ENCODE assay signal across 1 cellular context in genomic region chr17:1108810-1109605, GRCh38.
TF ChIP-seq lines count a peak whose summit lies in the region.

No MANE protein-coding gene starts in this region.

TF ChIP-seq in HepG2, 621 proteins besides CTCF, POLR2A, EP300 and RAD21 (continued from another document):
- TF ChIP-seq, protein P1, sequence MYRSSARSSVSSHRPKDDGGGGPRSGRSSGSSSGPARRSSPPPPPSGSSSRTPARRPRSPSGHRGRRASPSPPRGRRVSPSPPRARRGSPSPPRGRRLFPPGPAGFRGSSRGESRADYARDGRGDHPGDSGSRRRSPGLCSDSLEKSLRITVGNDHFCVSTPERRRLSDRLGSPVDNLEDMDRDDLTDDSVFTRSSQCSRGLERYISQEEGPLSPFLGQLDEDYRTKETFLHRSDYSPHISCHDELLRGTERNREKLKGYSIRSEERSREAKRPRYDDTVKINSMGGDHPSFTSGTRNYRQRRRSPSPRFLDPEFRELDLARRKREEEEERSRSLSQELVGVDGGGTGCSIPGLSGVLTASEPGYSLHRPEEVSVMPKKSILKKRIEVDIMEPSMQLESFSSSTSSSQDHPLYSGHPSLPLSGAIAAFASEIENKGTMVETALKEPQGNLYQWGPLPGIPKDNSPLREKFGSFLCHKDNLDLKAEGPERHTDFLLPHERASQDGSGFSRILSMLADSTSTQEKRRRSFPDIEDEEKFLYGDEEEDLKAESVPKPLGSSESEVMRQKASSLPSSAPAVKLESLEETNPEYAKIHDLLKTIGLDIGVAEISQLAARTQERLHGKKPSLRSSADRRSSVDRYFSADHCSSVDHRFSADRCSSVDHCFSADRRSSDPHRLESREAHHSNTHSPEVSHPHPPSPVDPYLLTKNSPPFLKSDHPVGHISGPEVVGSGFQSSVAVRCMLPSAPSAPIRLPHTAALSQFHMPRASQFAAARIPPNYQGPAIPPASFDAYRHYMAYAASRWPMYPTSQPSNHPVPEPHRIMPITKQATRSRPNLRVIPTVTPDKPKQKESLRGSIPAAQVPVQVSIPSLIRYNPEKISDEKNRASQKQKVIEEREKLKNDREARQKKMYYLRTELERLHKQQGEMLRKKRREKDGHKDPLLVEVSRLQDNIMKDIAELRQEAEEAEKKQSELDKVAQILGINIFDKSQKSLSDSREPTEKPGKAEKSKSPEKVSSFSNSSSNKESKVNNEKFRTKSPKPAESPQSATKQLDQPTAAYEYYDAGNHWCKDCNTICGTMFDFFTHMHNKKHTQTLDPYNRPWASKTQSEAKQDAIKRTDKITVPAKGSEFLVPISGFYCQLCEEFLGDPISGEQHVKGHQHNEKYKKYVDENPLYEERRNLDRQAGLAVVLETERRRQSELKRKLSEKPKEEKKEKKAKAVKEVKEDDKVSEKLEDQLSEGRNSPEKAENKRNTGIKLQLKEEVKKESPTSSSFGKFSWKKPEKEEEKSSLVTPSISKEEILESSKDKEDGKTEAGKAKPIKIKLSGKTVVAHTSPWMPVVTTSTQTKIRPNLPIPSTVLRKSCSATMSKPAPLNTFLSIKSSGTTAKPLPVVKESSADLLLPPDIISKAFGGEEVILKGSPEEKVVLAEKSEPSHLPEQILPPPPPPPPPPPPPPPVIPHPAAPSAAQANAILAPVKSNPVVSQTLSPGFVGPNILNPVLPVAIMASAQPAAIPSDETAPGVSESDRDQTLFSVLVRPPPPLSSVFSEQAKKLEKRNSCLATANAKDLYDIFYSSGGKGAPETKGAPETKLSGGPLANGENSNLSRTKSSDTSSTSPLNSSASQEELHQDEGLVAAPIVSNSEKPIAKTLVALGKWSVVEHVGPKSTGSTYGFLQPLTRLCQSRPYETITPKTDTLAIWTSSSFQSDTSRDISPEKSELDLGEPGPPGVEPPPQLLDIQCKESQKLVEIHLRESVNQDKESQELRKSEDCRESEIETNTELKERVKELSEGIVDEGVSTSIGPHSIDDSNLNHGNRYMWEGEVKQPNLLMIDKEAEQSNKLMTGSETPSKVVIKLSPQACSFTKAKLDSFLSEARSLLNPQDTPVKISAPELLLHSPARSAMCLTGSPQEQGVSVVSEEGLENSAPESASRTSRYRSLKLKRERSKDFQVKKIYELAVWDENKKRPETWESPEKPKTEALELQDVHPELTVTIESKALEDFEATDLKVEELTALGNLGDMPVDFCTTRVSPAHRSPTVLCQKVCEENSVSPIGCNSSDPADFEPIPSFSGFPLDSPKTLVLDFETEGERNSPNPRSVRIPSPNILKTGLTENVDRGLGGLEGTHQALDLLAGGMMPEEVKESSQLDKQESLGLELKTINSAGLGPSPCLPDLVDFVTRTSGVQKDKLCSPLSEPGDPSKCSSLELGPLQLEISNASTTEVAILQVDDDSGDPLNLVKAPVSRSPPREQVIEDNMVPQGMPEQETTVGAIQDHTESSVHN (CRISPR knock-in tag; IDR thresholded peaks at IDR 0.05), result no peak
- TF ChIP-seq YY1 (IDR thresholded peaks at IDR 0.05; ENCODE audit: insufficient read depth, insufficient replicate concordance, low read depth, low read length) (no peak), ZNF720 (CRISPR knock-in tag; IDR thresholded peaks at IDR 0.05) (no peak), MBD4 (IDR thresholded peaks at IDR 0.05; ENCODE audit: borderline replicate concordance, low read length) (no peak), NR3C1 (CRISPR knock-in tag; IDR thresholded peaks at IDR 0.05) (no peak), ZBTB42 (CRISPR knock-in tag; IDR thresholded peaks at IDR 0.05) (no peak), CBX5 (CRISPR knock-in tag; IDR thresholded peaks at IDR 0.05; ENCODE audit: borderline replicate concordance) (no peak), ZNF543 (CRISPR knock-in tag; IDR thresholded peaks at IDR 0.05) (no peak), SMARCE1 (IDR thresholded peaks at IDR 0.05; ENCODE audit: borderline replicate concordance) (no peak), ZNF567 (CRISPR knock-in tag; IDR thresholded peaks at IDR 0.05; ENCODE audit: borderline replicate concordance) (no peak), ZNF101 (CRISPR knock-in tag; IDR thresholded peaks at IDR 0.05; ENCODE audit: borderline replicate concordance, low read depth) (no peak), ZMAT5 (CRISPR knock-in tag; IDR thresholded peaks at IDR 0.05; ENCODE audit: borderline replicate concordance, low read depth) (no peak), MZF1 (CRISPR knock-in tag; IDR thresholded peaks at IDR 0.05; ENCODE audit: borderline replicate concordance) (no peak), KLF9 (CRISPR knock-in tag; IDR thresholded peaks at IDR 0.05; ENCODE audit: low read depth) (no peak)
- TF ChIP-seq, protein P2, sequence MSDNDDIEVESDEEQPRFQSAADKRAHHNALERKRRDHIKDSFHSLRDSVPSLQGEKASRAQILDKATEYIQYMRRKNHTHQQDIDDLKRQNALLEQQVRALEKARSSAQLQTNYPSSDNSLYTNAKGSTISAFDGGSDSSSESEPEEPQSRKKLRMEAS (IDR thresholded peaks at IDR 0.05), result peak; percentile 21; the same call in 1 of the 2 replicates
TF ChIP-seq in HepG2: peak in this region for 55.
